ENCODE assay signal across 8 cellular contexts in the genomic region with DNA sequence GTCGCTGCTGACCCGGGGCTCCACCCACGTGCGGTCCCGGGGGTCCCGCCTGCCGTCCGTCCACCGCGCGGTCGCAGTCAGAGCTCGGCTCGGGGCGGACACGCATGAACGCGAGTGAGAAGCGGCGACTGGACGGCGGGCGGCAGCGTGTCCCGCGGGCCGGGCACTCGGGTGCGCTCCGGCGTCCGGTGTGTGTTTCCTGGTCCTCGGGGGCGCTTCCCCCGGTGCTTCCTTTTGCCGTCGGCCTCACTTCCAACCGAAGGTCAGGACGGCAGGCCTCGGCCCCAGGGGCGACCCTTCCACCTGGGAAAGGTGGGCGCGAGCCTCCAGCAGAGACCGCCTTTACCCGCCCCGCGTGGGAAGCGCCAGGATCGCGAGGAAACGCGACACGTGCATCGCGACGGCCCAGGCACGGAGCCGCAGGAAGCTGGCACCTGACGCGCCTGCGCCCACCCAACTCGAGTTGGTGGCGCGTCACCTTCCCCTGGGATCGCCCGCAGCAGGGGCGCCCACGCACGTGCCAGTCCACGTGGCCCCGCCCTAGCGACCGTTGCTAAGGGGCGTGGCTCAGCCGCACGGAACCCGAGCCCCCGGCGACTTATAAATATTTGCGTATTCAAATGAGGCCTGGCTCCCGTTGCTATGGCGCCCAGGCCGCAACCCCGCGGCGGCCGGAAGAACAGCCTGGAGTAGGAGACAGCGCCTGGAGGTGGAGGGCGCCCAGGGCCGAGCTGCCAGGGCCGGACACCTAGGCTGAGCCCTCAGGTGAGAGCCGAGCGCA. TPM values are rescaled to one million over a fixed set of nuclear protein-coding genes. Genes with fewer than 3 reads are reported as not detected.
A peak's percentile ranks its signal among the peaks of the same experiment; 100 is the strongest.
DNase-seq lines count a peak whose midpoint lies in the region; ATAC-seq lines count a peak whose summit lies in the region.

A gene with protein sequence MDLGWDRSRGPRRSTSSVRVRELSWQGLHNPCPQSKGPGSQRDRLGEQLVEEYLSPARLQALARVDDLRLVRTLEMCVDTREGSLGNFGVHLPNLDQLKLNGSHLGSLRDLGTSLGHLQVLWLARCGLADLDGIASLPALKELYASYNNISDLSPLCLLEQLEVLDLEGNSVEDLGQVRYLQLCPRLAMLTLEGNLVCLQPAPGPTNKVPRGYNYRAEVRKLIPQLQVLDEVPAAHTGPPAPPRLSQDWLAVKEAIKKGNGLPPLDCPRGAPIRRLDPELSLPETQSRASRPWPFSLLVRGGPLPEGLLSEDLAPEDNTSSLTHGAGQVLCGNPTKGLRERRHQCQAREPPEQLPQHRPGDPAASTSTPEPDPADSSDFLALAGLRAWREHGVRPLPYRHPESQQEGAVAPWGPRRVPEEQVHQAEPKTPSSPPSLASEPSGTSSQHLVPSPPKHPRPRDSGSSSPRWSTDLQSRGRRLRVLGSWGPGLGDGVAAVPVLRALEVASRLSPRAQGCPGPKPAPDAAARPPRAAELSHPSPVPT (plus strand): TSS at position 687 of the 781 bp plus-strand sequence. CDS start 3,158 bp downstream, outside the sequence.

- H3K9me3 ChIP-seq in mesodermal cell (ENCODE audit: control insufficient read depth, low read length): no peaks in the 10 kb centered on the region

- H3K4me3 ChIP-seq in mesodermal cell (ENCODE audit: extremely low read depth, insufficient read depth, low read length, poor library complexity, severe bottlenecking): peak within 1 kb of the TSS; percentile 66

- no peaks in the 10 kb centered on the region for H3K9me3 Mint-ChIP-seq in activated CD4-positive, alpha-beta memory T cell treated with anti-CD3 and anti-CD28 coated beads, Interleukin-2, amount 10 ng/mL, durations not matched to agents 7 days and 5 days

- no peak within 1 kb of the TSS for H3K27ac ChIP-seq in mesodermal cell (ENCODE audit: low read depth, low read length, severe bottlenecking)

- DNase-seq in 8988T (peak; percentile 63), NCI-H524 (lab: John Stamatoyannopoulos, UW) (peak; percentile 69 to 87)
- peak; percentile 89 for DNase-seq in activated CD4-positive, alpha-beta memory T cell treated with anti-CD3 and anti-CD28 coated beads, Interleukin-2, amount 10 ng/mL, durations not matched to agents 7 days and 5 days
- peak; percentile 89 for DNase-seq in effector CD4-positive, alpha-beta T cell
- peak; percentile 86 for DNase-seq in stimulated activated CD8-positive, alpha-beta memory T cell treated with anti-CD3 and anti-CD28 coated beads, Interleukin-2, amount 100 ng/mL, for 1 hour (ENCODE audit: low read depth in 2 of 2)

- 7 to 10% methylated on average over 80 to 86 of the region's 93 CpGs for WGBS in mesodermal cell (ENCODE audit: insufficient coverage in 2 of 2), 2 experiments

- POLR2A ChIA-PET in activated CD4-positive, alpha-beta memory T cell treated with anti-CD3 and anti-CD28 coated beads, Interleukin-2, amount 10 ng/mL, durations not matched to agents 7 days and 5 days (lab: Charles Lee): interaction anchor here (1.1 to 2.3 kb wide), 11 partner anchors 20 to 330 kb away, joined by 3 to 10 read pairs (median 6); a partner anchor contains a TSS

- peaks cover 6% of the 10 kb centered on the region for H3K36me3 Mint-ChIP-seq in activated CD4-positive, alpha-beta memory T cell treated with anti-CD3 and anti-CD28 coated beads, Interleukin-2, amount 10 ng/mL, durations not matched to agents 7 days and 5 days (ENCODE audit: low read depth)

- peak within 1 kb of the TSS; percentile 84 for H3K4me3 Mint-ChIP-seq in activated CD4-positive, alpha-beta memory T cell treated with anti-CD3 and anti-CD28 coated beads, Interleukin-2, amount 10 ng/mL, durations not matched to agents 7 days and 5 days

- H3K27ac Mint-ChIP-seq in activated CD4-positive, alpha-beta memory T cell treated with anti-CD3 and anti-CD28 coated beads, Interleukin-2, amount 10 ng/mL, durations not matched to agents 7 days and 5 days: peak within 1 kb of the TSS; percentile 90

- CTCF ChIA-PET in activated CD4-positive, alpha-beta memory T cell treated with anti-CD3 and anti-CD28 coated beads, Interleukin-2, amount 10 ng/mL, durations not matched to agents 7 days and 5 days (lab: Charles Lee): interaction anchor here (0.7 to 1.4 kb wide), 4 partner anchors 18 to 212 kb away, joined by 3 to 4 read pairs (median 4); a partner anchor contains a TSS

- no peaks in the 10 kb centered on the region for H3K27me3 Mint-ChIP-seq in activated CD4-positive, alpha-beta memory T cell treated with anti-CD3 and anti-CD28 coated beads, Interleukin-2, amount 10 ng/mL, durations not matched to agents 7 days and 5 days

- ATAC-seq in GM18868 (IDR thresholded peaks at IDR 0.05; ENCODE audit: unreplicated experiment): peak; percentile 40
- peak; percentile 48 for ATAC-seq in HG03135 (IDR thresholded peaks at IDR 0.05; ENCODE audit: unreplicated experiment)

- peaks cover 26% of the 10 kb centered on the region for H3K4me1 Mint-ChIP-seq in activated CD4-positive, alpha-beta memory T cell treated with anti-CD3 and anti-CD28 coated beads, Interleukin-2, amount 10 ng/mL, durations not matched to agents 7 days and 5 days

- peaks cover 8% of the 10 kb centered on the region for H3K4me1 ChIP-seq in mesodermal cell (ENCODE audit: control insufficient read depth, insufficient read depth, low read length, poor library complexity, severe bottlenecking)

- peaks cover 23% of the 10 kb centered on the region for H3K36me3 ChIP-seq in mesodermal cell (ENCODE audit: control insufficient read depth, insufficient read depth, low read length)

RNA-seq across cellular contexts. Expression of the gene that starts here (rescaled TPM):
- 1 to 10 TPM; 2.2 to 2.5 TPM for total RNA-seq in activated CD4-positive, alpha-beta memory T cell treated with anti-CD3 and anti-CD28 coated beads, Interleukin-2, amount 10 ng/mL, durations not matched to agents 7 days and 5 days
- 0.77 TPM for polyA plus RNA-seq in mesodermal cell (2013, experiment 1 of 2)
- polyA plus RNA-seq in mesodermal cell (2013, experiment 2 of 2): 0.66 TPM
